In genomic region chr12:11461433-11461832, GRCh38 we compare ENCODE assay signal across 32 cellular contexts.
"Had no signal": no experiment of that assay in that cellular context is flagged by ENCODE, and none has a peak within 500 bp of the region (broad histone marks: within the 10 kb centered on the region; RNA-seq: fewer than 3 reads in every experiment).

No MANE protein-coding gene starts in this region.

- H3K27me3 Mint-ChIP-seq: activated CD8-positive, alpha-beta T cell treated with anti-CD3 and anti-CD28 coated beads for 36 hours; activated naive CD8-positive, alpha-beta T cell treated with anti-CD3 and anti-CD28 coated beads for 36 hours; activated T-helper 17 cell treated with anti-CD3 and anti-CD28 coated beads, Interleukin-2, amount 50 U/mL, for 72 hours; T-helper 17 cell had no signal

- H3K4me3 ChIP-seq: PC-9 had no signal

- H3K36me3 Mint-ChIP-seq: activated naive CD8-positive, alpha-beta T cell treated with anti-CD3 and anti-CD28 coated beads for 36 hours had no signal

- H3K27ac ChIP-seq: brain microvascular endothelial cell, PC-9, RWPE1, WERI-Rb-1 had no signal

- ATAC-seq: activated CD8-positive, alpha-beta T cell treated with anti-CD3 and anti-CD28 coated beads for 36 hours; activated T-cell treated with anti-CD3 and anti-CD28 coated beads, Interleukin-2, amount 50 U/mL, for 72 hours; activated T-helper 17 cell treated with anti-CD3 and anti-CD28 coated beads, Interleukin-2, amount 50 U/mL, for 72 hours; Right ventricle myocardium inferior; SK-N-SH treated with all-trans-retinoic acid at 6 μM for 48 hours; T-cell; T-helper 17 cell had no signal

- FAIRE-seq: RCC 7860 had no signal

- H3K4me3 Mint-ChIP-seq: activated CD4-positive, alpha-beta T cell treated with anti-CD3 and anti-CD28 coated beads, Interleukin-2, amount 10 ng/mL, durations not matched to agents 24 days and 14 days; activated CD8-positive, alpha-beta T cell treated with anti-CD3 and anti-CD28 coated beads for 36 hours; activated naive CD8-positive, alpha-beta T cell treated with anti-CD3 and anti-CD28 coated beads for 36 hours; activated T-cell treated with anti-CD3 and anti-CD28 coated beads, Interleukin-2, amount 50 U/mL, for 72 hours; activated T-helper 17 cell treated with anti-CD3 and anti-CD28 coated beads, Interleukin-2, amount 50 U/mL, for 72 hours; T-cell; T-helper 17 cell had no signal

- DNase-seq: activated CD4-positive, alpha-beta T cell treated with anti-CD3 and anti-CD28 coated beads, Interleukin-2, amount 10 ng/mL, durations not matched to agents 24 days and 14 days; activated CD4-positive, alpha-beta T cell treated with anti-CD3 and anti-CD28 coated beads, Interleukin-2, amount 50 U/mL, for 4 hours; activated CD8-positive, alpha-beta T cell treated with anti-CD3 and anti-CD28 coated beads for 36 hours; activated effector memory CD4-positive, alpha-beta T cell treated with anti-CD3 and anti-CD28 coated beads, Interleukin-2, amount 50 U/mL, for 16 hours; activated naive CD4-positive, alpha-beta T cell; activated naive CD4-positive, alpha-beta T cell treated with anti-CD3 and anti-CD28 coated beads, Interleukin-2, amount 50 U/mL, for 16 hours; activated naive CD8-positive, alpha-beta T cell treated with anti-CD3 and anti-CD28 coated beads for 36 hours; activated T-cell treated with anti-CD3 and anti-CD28 coated beads, Interleukin-2, amount 50 U/mL, for 1 hour; activated T-cell treated with anti-CD3 and anti-CD28 coated beads, Interleukin-2, amount 50 U/mL, for 72 hours; amniotic stem cell; aorta; brain microvascular endothelial cell; Karpas-422; KBM-7; NCI-H1105; NCI-H1417 treated with DMSO at 0.1 percent for 48 hours; NCI-H187 treated with DMSO at 0.1 percent for 48 hours; NCI-H2081; NCI-H345; NCI-H524 treated with DMSO at 0.1 percent for 48 hours; NK-92 treated with Interleukin-12 subunit alpha and Interleukin-12 subunit beta, amount 100 ng/mL, for 24 hours; PC-9; SIG-M5; T-cell; T-helper 17 cell; T-helper 9 cell; WERI-Rb-1 had no signal

- H2AFZ ChIP-seq: PC-9 had no signal

- H3K4me2 ChIP-seq: PC-9 had no signal

- H3K27me3 ChIP-seq: brain microvascular endothelial cell had no signal

- H3K27ac Mint-ChIP-seq: activated CD4-positive, alpha-beta T cell treated with anti-CD3 and anti-CD28 coated beads, Interleukin-2, amount 10 ng/mL, durations not matched to agents 24 days and 14 days; activated CD8-positive, alpha-beta T cell treated with anti-CD3 and anti-CD28 coated beads for 36 hours; activated naive CD8-positive, alpha-beta T cell treated with anti-CD3 and anti-CD28 coated beads for 36 hours; activated T-cell treated with anti-CD3 and anti-CD28 coated beads, Interleukin-2, amount 50 U/mL, for 72 hours; activated T-helper 17 cell treated with anti-CD3 and anti-CD28 coated beads, Interleukin-2, amount 50 U/mL, for 72 hours; T-cell; T-helper 17 cell had no signal

- H3K4me1 Mint-ChIP-seq: activated CD4-positive, alpha-beta T cell treated with anti-CD3 and anti-CD28 coated beads, Interleukin-2, amount 10 ng/mL, durations not matched to agents 24 days and 14 days; activated T-helper 17 cell treated with anti-CD3 and anti-CD28 coated beads, Interleukin-2, amount 50 U/mL, for 72 hours had no signal

- H3K9me3 Mint-ChIP-seq: activated CD4-positive, alpha-beta T cell treated with anti-CD3 and anti-CD28 coated beads, Interleukin-2, amount 10 ng/mL, durations not matched to agents 24 days and 14 days; activated CD8-positive, alpha-beta T cell treated with anti-CD3 and anti-CD28 coated beads for 36 hours; activated naive CD8-positive, alpha-beta T cell treated with anti-CD3 and anti-CD28 coated beads for 36 hours; activated T-cell treated with anti-CD3 and anti-CD28 coated beads, Interleukin-2, amount 50 U/mL, for 72 hours had no signal

- H3K36me3 ChIP-seq: brain microvascular endothelial cell, WERI-Rb-1 had no signal
